ENCODE assay signal across 17 cellular contexts in genomic region chr13:31670831-31671617, GRCh38.
"Had no signal": no experiment of that assay in that cellular context is flagged by ENCODE, and none has a peak within 500 bp of the region (broad histone marks: within the 10 kb centered on the region; RNA-seq: fewer than 3 reads in every experiment).

No MANE protein-coding gene starts in this region.

- DNase-seq: activated B cell treated with CpG ODN at 0.5 μM for 24 hours; activated CD4-positive, alpha-beta T cell treated with anti-CD3 and anti-CD28 coated beads, Interleukin-2, amount 10 ng/mL, durations not matched to agents 7 days and 5 days; activated CD8-positive, alpha-beta memory T cell treated with anti-CD3 and anti-CD28 coated beads for 24 hours; activated naive CD4-positive, alpha-beta T cell treated with anti-CD3 and anti-CD28 coated beads for 36 hours; caudate nucleus; erythroblast; foreskin keratinocyte; heart left ventricle; islet precursor cell; left ventricle myocardium superior; mesendoderm; stimulated activated CD4-positive, alpha-beta T cell treated with anti-CD3 and anti-CD28 coated beads, Interleukin-4, amount 100 ng/mL, for 1 hour; stimulated activated CD8-positive, alpha-beta memory T cell treated with anti-CD3 and anti-CD28 coated beads, Interleukin-4, amount 100 ng/mL, for 48 hours; T-helper 17 cell; upper lobe of right lung had no signal

- H3K4me1 Mint-ChIP-seq: activated B cell treated with CpG ODN at 0.5 μM for 24 hours; activated CD4-positive, alpha-beta T cell treated with anti-CD3 and anti-CD28 coated beads, Interleukin-2, amount 10 ng/mL, durations not matched to agents 7 days and 5 days; activated T-helper 17 cell treated with anti-CD3 and anti-CD28 coated beads, Interleukin-2, amount 50 U/mL, for 72 hours; T-helper 17 cell had no signal

- H3K9me3 Mint-ChIP-seq: activated B cell treated with CpG ODN at 0.5 μM for 24 hours; activated CD4-positive, alpha-beta T cell treated with anti-CD3 and anti-CD28 coated beads, Interleukin-2, amount 10 ng/mL, durations not matched to agents 7 days and 5 days; activated T-helper 17 cell treated with anti-CD3 and anti-CD28 coated beads, Interleukin-2, amount 50 U/mL, for 72 hours had no signal

- ATAC-seq: activated T-helper 17 cell treated with anti-CD3 and anti-CD28 coated beads, Interleukin-2, amount 50 U/mL, for 72 hours; foreskin keratinocyte; heart left ventricle; left ventricle myocardium superior; T-helper 17 cell; upper lobe of right lung had no signal

- H3K27ac Mint-ChIP-seq: activated B cell treated with CpG ODN at 0.5 μM for 24 hours; activated CD4-positive, alpha-beta T cell treated with anti-CD3 and anti-CD28 coated beads, Interleukin-2, amount 10 ng/mL, durations not matched to agents 7 days and 5 days; activated naive CD4-positive, alpha-beta T cell treated with anti-CD3 and anti-CD28 coated beads for 36 hours; activated T-helper 17 cell treated with anti-CD3 and anti-CD28 coated beads, Interleukin-2, amount 50 U/mL, for 72 hours; stimulated activated naive CD8-positive, alpha-beta T cell treated with anti-CD3 and anti-CD28 coated beads, Interleukin-15, Interleukin-2, amounts not matched to agents 100 ng/mL and 50 ng/mL, for 24 hours; T-helper 17 cell had no signal

- H3K4me3 ChIP-seq: heart left ventricle, upper lobe of right lung had no signal

- H3K4me3 Mint-ChIP-seq: activated B cell treated with CpG ODN at 0.5 μM for 24 hours; activated CD4-positive, alpha-beta T cell treated with anti-CD3 and anti-CD28 coated beads, Interleukin-2, amount 10 ng/mL, durations not matched to agents 7 days and 5 days; activated naive CD4-positive, alpha-beta T cell treated with anti-CD3 and anti-CD28 coated beads for 36 hours; activated T-helper 17 cell treated with anti-CD3 and anti-CD28 coated beads, Interleukin-2, amount 50 U/mL, for 72 hours; stimulated activated naive CD8-positive, alpha-beta T cell treated with anti-CD3 and anti-CD28 coated beads, Interleukin-15, Interleukin-2, amounts not matched to agents 100 ng/mL and 50 ng/mL, for 24 hours; T-helper 17 cell had no signal

- H3K27me3 Mint-ChIP-seq: activated B cell treated with CpG ODN at 0.5 μM for 24 hours; activated CD4-positive, alpha-beta T cell treated with anti-CD3 and anti-CD28 coated beads, Interleukin-2, amount 10 ng/mL, durations not matched to agents 7 days and 5 days; T-helper 17 cell had no signal
